8 cellular contexts compared by ENCODE assay signal in genomic region chr3:184711366-184712247, GRCh38. TPM values are rescaled to one million over a fixed set of nuclear protein-coding genes. Genes with fewer than 3 reads are reported as not detected.
DNase-seq lines count a peak whose midpoint lies in the region; ATAC-seq lines count a peak whose summit lies in the region.

Gene MAGEF1, minus strand, starts transcription at chr3:184712064. Its CDS starts 243 bp downstream, at chr3:184711821.

- peak within 1 kb of the TSS; percentile 91 for H3K27ac ChIP-seq in BLaER1

- H4K20me1 ChIP-seq in BLaER1, result no peaks in the 10 kb centered on the region

- ATAC-seq in GM19372 (IDR thresholded peaks at IDR 0.05; ENCODE audit: low read depth, unreplicated experiment) (peak; percentile 79), HG03520 (IDR thresholded peaks at IDR 0.05; ENCODE audit: unreplicated experiment) (peak; percentile 65), left lobe of liver (peak; percentile 94)

- H3K36me3 ChIP-seq in BLaER1, result 0 out of 2 replicates have a peak, but pooled peaks cover 12% of the 10 kb centered on the region

- intact Hi-C loops in dendritic cell treated with granulocyte-macrophage colony-stimulating factor and Interleukin-4, amounts not matched to agents 40 ng/mL and 50 ng/mL, for 4 days (cut with micrococcal nuclease), result no loop called here

- H3K27me3 ChIP-seq in BLaER1, result no peaks in the 10 kb centered on the region

- H3K27me3 Mint-ChIP-seq in activated CD4-positive, alpha-beta T cell treated with anti-CD3 and anti-CD28 coated beads, Interleukin-2, amount 10 ng/mL, durations not matched to agents 7 days and 5 days, result peaks cover 20% of the 10 kb centered on the region
- no peaks in the 10 kb centered on the region for H3K27me3 Mint-ChIP-seq in dendritic cell treated with granulocyte-macrophage colony-stimulating factor and Interleukin-4, amounts not matched to agents 40 ng/mL and 50 ng/mL, for 4 days

- peaks cover 7% of the 10 kb centered on the region for H3K9me3 Mint-ChIP-seq in activated CD4-positive, alpha-beta T cell treated with anti-CD3 and anti-CD28 coated beads, Interleukin-2, amount 10 ng/mL, durations not matched to agents 7 days and 5 days
- H3K9me3 Mint-ChIP-seq in dendritic cell treated with granulocyte-macrophage colony-stimulating factor and Interleukin-4, amounts not matched to agents 40 ng/mL and 50 ng/mL, for 4 days, result no peaks in the 10 kb centered on the region

- H3K4me1 ChIP-seq in BLaER1, result peaks cover 32% of the 10 kb centered on the region

- peak within 1 kb of the TSS; percentile 82 for H3K9ac ChIP-seq in BLaER1

- H3K9me3 ChIP-seq in BLaER1, result peaks cover 22% of the 10 kb centered on the region

- peak within 1 kb of the TSS; percentile 95 for H3K4me2 ChIP-seq in BLaER1

- H3K36me3 Mint-ChIP-seq in activated CD4-positive, alpha-beta T cell treated with anti-CD3 and anti-CD28 coated beads, Interleukin-2, amount 10 ng/mL, durations not matched to agents 7 days and 5 days (ENCODE audit: low read depth), result peaks cover 17% of the 10 kb centered on the region
- no peaks in the 10 kb centered on the region for H3K36me3 Mint-ChIP-seq in dendritic cell treated with granulocyte-macrophage colony-stimulating factor and Interleukin-4, amounts not matched to agents 40 ng/mL and 50 ng/mL, for 4 days (ENCODE audit: low read depth)

- H3K27ac Mint-ChIP-seq in activated CD4-positive, alpha-beta T cell treated with anti-CD3 and anti-CD28 coated beads, Interleukin-2, amount 10 ng/mL, durations not matched to agents 7 days and 5 days, result peak within 1 kb of the TSS; percentile 81
- H3K27ac Mint-ChIP-seq in dendritic cell treated with granulocyte-macrophage colony-stimulating factor and Interleukin-4, amounts not matched to agents 40 ng/mL and 50 ng/mL, for 4 days, result peak within 1 kb of the TSS; percentile 57

- DNase-seq in NCI-H69 (lab: John Stamatoyannopoulos, UW) (peak; percentile 97), left lobe of liver (ENCODE audit: low spot score) (peak; percentile 85)
- DNase-seq in activated CD4-positive, alpha-beta T cell treated with anti-CD3 and anti-CD28 coated beads, Interleukin-2, amount 10 ng/mL, durations not matched to agents 7 days and 5 days, result peak; percentile 76
- DNase-seq in stimulated activated CD4-positive, alpha-beta T cell treated with anti-CD3 and anti-CD28 coated beads, Interleukin-2, amount 100 ng/mL, for 4 hours (ENCODE audit: low read depth), result peak; percentile 49

- CTCF ChIA-PET in activated CD4-positive, alpha-beta T cell treated with anti-CD3 and anti-CD28 coated beads, Interleukin-2, amount 10 ng/mL, durations not matched to agents 7 days and 5 days (lab: Charles Lee), result no interaction called here

- POLR2A ChIA-PET in activated CD4-positive, alpha-beta T cell treated with anti-CD3 and anti-CD28 coated beads, Interleukin-2, amount 10 ng/mL, durations not matched to agents 7 days and 5 days (lab: Charles Lee), result no interaction called here

- peak within 1 kb of the TSS; percentile 77 for H3K4me3 Mint-ChIP-seq in activated CD4-positive, alpha-beta T cell treated with anti-CD3 and anti-CD28 coated beads, Interleukin-2, amount 10 ng/mL, durations not matched to agents 7 days and 5 days
- peak within 1 kb of the TSS; percentile 66 for H3K4me3 Mint-ChIP-seq in dendritic cell treated with granulocyte-macrophage colony-stimulating factor and Interleukin-4, amounts not matched to agents 40 ng/mL and 50 ng/mL, for 4 days

- peaks cover 27% of the 10 kb centered on the region for H3K4me1 Mint-ChIP-seq in activated CD4-positive, alpha-beta T cell treated with anti-CD3 and anti-CD28 coated beads, Interleukin-2, amount 10 ng/mL, durations not matched to agents 7 days and 5 days
- peaks cover 44% of the 10 kb centered on the region for H3K4me1 Mint-ChIP-seq in dendritic cell treated with granulocyte-macrophage colony-stimulating factor and Interleukin-4, amounts not matched to agents 40 ng/mL and 50 ng/mL, for 4 days (ENCODE audit: low read depth)

- peak within 1 kb of the TSS; percentile 78 for H3K4me3 ChIP-seq in BLaER1

RNA-seq across cellular contexts. Expression of gene MAGEF1, which starts in this region (rescaled TPM):
- 1 to 10 TPM; 5.0 to 6.1 TPM for total RNA-seq in activated CD4-positive, alpha-beta T cell treated with anti-CD3 and anti-CD28 coated beads, Interleukin-2, amount 10 ng/mL, durations not matched to agents 7 days and 5 days
- 12.0 TPM for total RNA-seq in left lobe of liver

Comparison
In these comparisons a context has a peak if more than half of its experiments do, and no peak if none do; other contexts are left out.
1. Peak in every context shown above with its lines: DNase-seq, ATAC-seq, H3K4me3 ChIP-seq and H3K27ac ChIP-seq.